ENCODE assay signal across 9 cellular contexts in the genomic region with DNA sequence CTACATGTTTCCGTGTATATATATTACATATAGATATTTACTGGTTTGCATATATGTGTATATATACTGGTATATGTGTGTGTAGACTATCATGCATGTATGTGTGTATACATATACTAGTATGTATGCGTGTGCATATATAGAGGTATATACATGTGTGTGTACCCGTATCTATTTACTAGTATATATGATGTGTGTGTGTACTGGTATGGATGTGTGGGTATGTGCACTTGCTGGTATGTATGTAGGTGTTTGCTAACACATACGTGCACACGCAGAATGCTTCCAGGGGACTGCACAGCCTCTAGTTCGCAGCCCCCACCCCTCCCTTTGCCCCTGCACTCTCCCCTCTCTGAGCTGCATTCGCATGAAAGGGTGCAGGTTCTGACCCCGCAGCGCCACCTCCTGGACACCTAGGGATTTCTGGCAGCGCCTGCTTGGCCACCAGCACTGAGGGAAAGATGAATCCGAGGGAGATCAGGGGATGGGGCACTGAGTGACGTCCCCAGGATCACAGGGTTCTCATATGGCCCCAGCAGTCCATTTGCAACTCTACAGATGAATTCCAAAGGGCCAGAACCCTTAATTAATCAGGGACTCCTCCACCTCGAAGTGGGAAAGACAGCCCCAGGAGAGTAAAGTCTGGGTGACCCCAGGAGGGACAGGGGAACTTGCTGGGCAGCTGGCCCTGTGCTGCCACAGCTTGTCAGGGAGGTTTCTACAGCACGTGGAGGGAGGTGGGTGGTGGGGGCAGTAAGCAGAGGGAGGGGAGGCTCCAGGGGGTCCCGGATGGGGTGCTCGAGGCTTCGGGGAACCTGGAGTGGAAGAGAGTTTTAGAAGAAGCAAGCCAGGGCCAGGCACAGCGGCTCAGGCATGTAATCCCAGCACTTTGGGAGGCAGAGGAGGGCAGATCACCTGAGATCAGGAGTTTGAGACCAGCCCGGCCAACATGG.
DNase-seq lines count a peak whose midpoint lies in the region; ATAC-seq and TF ChIP-seq lines count a peak whose summit lies in the region.
"Had no signal": no experiment of that assay in that cellular context is flagged by ENCODE, and none has a peak within 500 bp of the region (broad histone marks: within the 10 kb centered on the region; RNA-seq: fewer than 3 reads in every experiment).

No MANE protein-coding gene starts in this region.

- no peaks in the 10 kb centered on the region for H4K20me1 ChIP-seq in hepatocyte (ENCODE audit: insufficient read depth, poor library complexity, severe bottlenecking)

- H3K27me3 Mint-ChIP-seq in T-cell, result peaks cover 16 to 21% of the 10 kb centered on the region in 2 donors

- H3K4me1 Mint-ChIP-seq in T-cell, result peaks cover 0 to 3% (median 0%) of the 10 kb centered on the region in 3 donors

- H3K4me1 ChIP-seq in hepatocyte (ENCODE audit: insufficient read depth), result peaks cover 9% of the 10 kb centered on the region

- WGBS in hepatocyte (ENCODE audit: low lambda C conversion rate, missing lambda C conversion rate), result 45% methylated on average over 19 of the region's 19 CpGs

- H3K27ac Mint-ChIP-seq in T-cell, result no peak overlapping the region

- no peaks in the 10 kb centered on the region for H3K79me2 ChIP-seq in hepatocyte

- H3K4me3 Mint-ChIP-seq in T-cell, result no peak overlapping the region

- TF ChIP-seq CTCF in AG09309 (IDR thresholded peaks at IDR 0.05; ENCODE audit: control insufficient read depth, insufficient read depth, low read depth, low read length, missing control alignments) (peak; percentile 94), astrocyte of the cerebellum (IDR thresholded peaks at IDR 0.05; ENCODE audit: low read depth, low read length, missing control alignments) (peak; percentile 85), hepatocyte (IDR thresholded peaks at IDR 0.05; ENCODE audit: poor library complexity) (peak; percentile 90)

- H3K27ac ChIP-seq in hepatocyte, result no peak overlapping the region
- H3K27ac ChIP-seq: skin epidermis had no signal

- H2AFZ ChIP-seq in hepatocyte, result no peak overlapping the region

- no peaks in the 10 kb centered on the region for H3K36me3 ChIP-seq in hepatocyte (replicated peaks; ENCODE audit: insufficient read depth, low read depth)

- POLR2A ChIA-PET in T-cell (lab: Charles Lee), result no interaction called here

- ATAC-seq in GM18868 (IDR thresholded peaks at IDR 0.05; ENCODE audit: unreplicated experiment) (peak; percentile 60), T-cell (replicated peaks in 1 of 4) (no peak), HG03354 (IDR thresholded peaks at IDR 0.05; ENCODE audit: poor library complexity, severe bottlenecking, unreplicated experiment) (no peak)

- no peaks in the 10 kb centered on the region for H3K27me3 ChIP-seq in hepatocyte

- DNase-seq in AG09309 (ENCODE audit: low read depth), result no peak
- peak; percentile 41 for DNase-seq in NCI-H1048 (lab: John Stamatoyannopoulos, UW)
- DNase-seq in T-cell, result peak in 32 of 34 experiments; percentile 7 to 56 (median 37)
- no peak for DNase-seq in astrocyte of the cerebellum (ENCODE audit: low read depth)
- DNase-seq in hepatocyte (ENCODE audit: low spot score), result peak; percentile 86
- DNase-seq in smooth muscle cell of the brain vasculature (ENCODE audit: low read depth, low spot score), result peak; percentile 32

- no peak overlapping the region for H3K4me3 ChIP-seq in AG09309 (ENCODE audit: control insufficient read depth, low read depth, low read length)
- no peak overlapping the region for H3K4me3 ChIP-seq in astrocyte of the cerebellum (ENCODE audit: low read depth, low read length)
- no peak overlapping the region for H3K4me3 ChIP-seq in hepatocyte
- H3K4me3 ChIP-seq: skin epidermis had no signal

- CTCF ChIA-PET in T-cell (lab: Charles Lee), result interaction anchor here in 1 of 2 donors (0.6 kb wide), 1 partner anchor 336 kb away, joined by 4 read pairs; no protein-coding TSS in a partner anchor

- H3K9me3 ChIP-seq in hepatocyte (ENCODE audit: low read depth), result no peaks in the 10 kb centered on the region

- no peaks in the 10 kb centered on the region for H3K36me3 Mint-ChIP-seq in T-cell

- no peaks in the 10 kb centered on the region for H3K9me2 ChIP-seq in hepatocyte (replicated peaks; ENCODE audit: insufficient read depth)

- H3K4me2 ChIP-seq in hepatocyte, result no peak overlapping the region

- no peaks in the 10 kb centered on the region for H3K9me3 Mint-ChIP-seq in T-cell

- in situ Hi-C loops in astrocyte of the cerebellum (cut with HindIII; ENCODE audit: low sequenced_read_pairs), result loop anchor here (5.0 kb wide), 1 partner anchor 68 kb away; a partner anchor contains a TSS

Comparison
In these comparisons a context has a peak if more than half of its experiments do, and no peak if none do; other contexts are left out.
1. DNase-seq: peak in NCI-H1048 (single experiment), T-cell (32 of 34), hepatocyte (single experiment) and smooth muscle cell of the brain vasculature (single experiment); none in AG09309 (single experiment) and astrocyte of the cerebellum (single experiment).
2. Peak in every context shown above with its lines, with median percentiles within 50 percentile points of each other: CTCF ChIP-seq.